1 cellular context compared by ENCODE assay signal in the genomic region with DNA sequence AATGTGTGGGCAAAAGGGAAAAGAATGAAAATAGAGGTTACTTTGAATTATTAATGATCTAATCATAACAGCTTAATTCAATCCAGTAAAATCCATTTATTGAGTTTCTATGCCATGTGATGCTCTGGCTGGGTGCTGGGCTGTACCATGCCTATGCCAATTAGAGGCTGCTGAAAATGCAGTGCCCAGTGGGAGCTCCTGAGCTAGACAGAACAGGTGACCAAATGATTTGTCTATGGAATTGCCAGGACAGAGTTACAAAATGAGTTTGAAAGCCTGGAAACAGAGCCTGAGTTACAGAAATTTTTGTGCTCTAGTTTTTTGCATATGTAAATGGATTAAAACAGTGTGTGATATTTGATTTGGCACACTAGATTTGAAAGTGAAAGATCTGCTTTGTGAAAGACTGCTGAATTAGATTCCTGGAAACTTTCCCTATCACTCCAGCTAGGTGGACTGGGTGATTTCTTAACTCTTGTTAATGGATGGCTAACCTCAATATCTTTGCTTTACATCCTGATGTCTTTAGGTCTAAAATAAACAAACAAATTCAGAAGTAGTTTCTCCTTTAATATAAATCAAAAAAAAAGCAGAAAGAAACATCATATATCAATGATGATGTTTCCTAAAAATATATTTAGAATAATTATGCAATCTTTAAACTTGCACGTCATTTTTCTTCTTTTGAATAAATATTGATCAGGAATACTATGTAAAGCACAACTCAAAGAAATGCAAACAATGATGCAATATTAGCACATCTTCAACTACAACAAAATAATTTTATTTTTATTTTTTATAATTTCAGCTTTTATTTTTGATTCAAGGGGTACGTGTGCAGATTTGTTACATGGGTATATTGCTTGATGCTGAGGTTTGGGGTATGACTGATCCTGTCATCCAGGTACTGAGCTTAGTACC.
TF ChIP-seq lines count a peak whose summit lies in the region.

No MANE protein-coding gene starts in this region.

TF ChIP-seq in SK-N-SH, 30 proteins besides CTCF, POLR2A, EP300 and RAD21 (continued from another document):
- TF ChIP-seq PBX3 (IDR thresholded peaks at IDR 0.05) (no peak), ZBTB33 (IDR thresholded peaks at IDR 0.05; ENCODE audit: borderline replicate concordance, low read depth) (no peak), GABPA (IDR thresholded peaks at IDR 0.05; ENCODE audit: low read depth) (no peak), FOSL2 (IDR thresholded peaks at IDR 0.05; ENCODE audit: borderline replicate concordance, low read depth) (no peak), FOXM1 (IDR thresholded peaks at IDR 0.05; ENCODE audit: low read depth) (no peak)
- TF ChIP-seq, protein P1, sequence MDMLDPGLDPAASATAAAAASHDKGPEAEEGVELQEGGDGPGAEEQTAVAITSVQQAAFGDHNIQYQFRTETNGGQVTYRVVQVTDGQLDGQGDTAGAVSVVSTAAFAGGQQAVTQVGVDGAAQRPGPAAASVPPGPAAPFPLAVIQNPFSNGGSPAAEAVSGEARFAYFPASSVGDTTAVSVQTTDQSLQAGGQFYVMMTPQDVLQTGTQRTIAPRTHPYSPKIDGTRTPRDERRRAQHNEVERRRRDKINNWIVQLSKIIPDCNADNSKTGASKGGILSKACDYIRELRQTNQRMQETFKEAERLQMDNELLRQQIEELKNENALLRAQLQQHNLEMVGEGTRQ (IDR thresholded peaks at IDR 0.05; ENCODE audit: borderline replicate concordance, low read depth, low read length) = no peak
